In the genomic region with DNA sequence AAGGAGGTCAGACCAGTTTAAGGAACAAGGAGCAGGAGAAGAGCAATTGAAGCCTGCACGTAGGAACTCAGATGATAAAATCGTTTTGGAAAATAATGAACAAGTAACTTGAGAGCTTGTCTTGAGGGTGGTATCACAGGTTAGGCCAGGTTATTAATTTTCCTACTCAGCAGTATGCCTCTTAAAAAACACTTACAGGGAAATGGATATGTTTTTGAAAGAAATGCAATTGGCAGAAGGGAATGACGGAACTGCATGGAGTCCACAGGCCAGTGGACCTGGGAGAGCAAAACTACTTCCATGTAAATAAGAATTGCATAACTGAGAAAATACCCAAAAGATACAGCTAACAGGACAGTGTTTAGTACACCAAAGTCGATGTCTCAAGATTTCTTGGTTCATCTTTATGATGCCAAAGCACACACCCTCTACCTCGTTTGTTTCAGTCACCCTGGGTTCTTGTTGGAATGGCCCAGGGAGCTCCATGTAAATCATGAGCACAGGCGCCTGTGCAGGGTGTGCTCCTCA, we compare ENCODE assay signal across 12 cellular contexts. TPM values are rescaled to one million over a fixed set of nuclear protein-coding genes. Genes with fewer than 3 reads are reported as not detected.
A peak's percentile ranks its signal among the peaks of the same experiment; 100 is the strongest.
DNase-seq lines count a peak whose midpoint lies in the region; ATAC-seq, FAIRE-seq and TF ChIP-seq lines count a peak whose summit lies in the region.
"Had no signal": no experiment of that assay in that cellular context is flagged by ENCODE, and none has a peak within 500 bp of the region (broad histone marks: within the 10 kb centered on the region; RNA-seq: fewer than 3 reads in every experiment).

No MANE protein-coding gene starts in this region.

- TF ChIP-seq POLR2A in K562 (conservative IDR thresholded peaks at IDR 0.05) (no peak), upper lobe of left lung (IDR thresholded peaks at IDR 0.05) (no peak)

- no peaks in the 10 kb centered on the region for H3K9me3 ChIP-seq in K562 (replicated peaks; ENCODE audit: control insufficient read depth, insufficient read depth, low read depth, low read length)
- H3K9me3 ChIP-seq in lung (ENCODE audit: control insufficient read depth in 2 of 2, insufficient read depth in 1 of 2, low read length in 1 of 2): no peaks in the 10 kb centered on the region
- no peaks in the 10 kb centered on the region for H3K9me3 ChIP-seq in upper lobe of left lung

- H4K20me1 ChIP-seq in K562 (replicated peaks; ENCODE audit: control insufficient read depth, insufficient read depth, low read length): no peaks in the 10 kb centered on the region

- TF ChIP-seq EP300 in K562 (IDR thresholded peaks at IDR 0.05; ENCODE audit: low read length) (no peak), upper lobe of left lung (IDR thresholded peaks at IDR 0.05) (no peak)

- CTCF ChIA-PET in K562 (lab: Yijun Ruan, JAX; ENCODE audit: low intra/inter-chr PET ratio): no interaction called here

- 0 out of 2 replicates have a peak overlapping the region, but pooled peaks have one; percentile 18 for H2AFZ ChIP-seq in K562 (ENCODE audit: low read depth, low read length)

- peaks cover 81% of the 10 kb centered on the region for H3K4me1 Mint-ChIP-seq in activated T-cell treated with anti-CD3 and anti-CD28 coated beads, Interleukin-2, amount 50 U/mL, for 24 hours (ENCODE audit: low read depth)

- H3K27me3 Mint-ChIP-seq in activated T-cell treated with anti-CD3 and anti-CD28 coated beads, Interleukin-2, amount 50 U/mL, for 24 hours: no peaks in the 10 kb centered on the region
- H3K27me3 Mint-ChIP-seq: activated naive CD8-positive, alpha-beta T cell treated with anti-CD3 and anti-CD28 coated beads, Interleukin-2, amount 10 ng/mL, durations not matched to agents 7 days and 5 days had no signal

- H3K36me3 Mint-ChIP-seq in activated T-cell treated with anti-CD3 and anti-CD28 coated beads, Interleukin-2, amount 50 U/mL, for 24 hours (ENCODE audit: low read depth): peaks cover 22% of the 10 kb centered on the region

- H3K4me2 ChIP-seq in K562 (ENCODE audit: insufficient read depth, low read length): peak overlapping the region; percentile 61
- H3K4me2 ChIP-seq: BLaER1 had no signal

- no peaks in the 10 kb centered on the region for H3K27me3 ChIP-seq in K562 (ENCODE audit: control insufficient read depth in 2 of 2, insufficient read depth in 2 of 2, low read length in 2 of 2)
- no peaks in the 10 kb centered on the region for H3K27me3 ChIP-seq in lung (ENCODE audit: control insufficient read depth, insufficient read depth)
- H3K27me3 ChIP-seq in upper lobe of left lung: no peaks in the 10 kb centered on the region
- H3K27me3 ChIP-seq: BLaER1 had no signal

- no peak for FAIRE-seq in K562 (lab: Jason Lieb, UNC)
- FAIRE-seq: GM12892 had no signal

- TF ChIP-seq RAD21 in K562 (CRISPR knock-in tag; conservative IDR thresholded peaks at IDR 0.05 in 1 of 2, IDR thresholded peaks at IDR 0.05 in 1 of 2): no peak

- H3K36me3 ChIP-seq in K562 (ENCODE audit: control insufficient read depth, insufficient read depth, low read length) (peaks cover 11% of the 10 kb centered on the region; the same call in 2 of the 3 replicates), lung (ENCODE audit: control insufficient read depth in 2 of 2, insufficient read depth in 2 of 2, low read length in 2 of 2) (no peaks in the 10 kb centered on the region), upper lobe of left lung (no peaks in the 10 kb centered on the region)

- POLR2A ChIA-PET in K562 (lab: Yijun Ruan, JAX): interaction anchor here (0.7 to 1.7 kb wide), 3 partner anchors 31 to 111 kb away, joined by 3 to 7 read pairs (median 3); no protein-coding TSS in a partner anchor

- peak overlapping the region; percentile 91 for H3K27ac Mint-ChIP-seq in activated T-cell treated with anti-CD3 and anti-CD28 coated beads, Interleukin-2, amount 50 U/mL, for 24 hours
- H3K27ac Mint-ChIP-seq: activated naive CD8-positive, alpha-beta T cell treated with anti-CD3 and anti-CD28 coated beads, Interleukin-2, amount 10 ng/mL, durations not matched to agents 7 days and 5 days had no signal

- intact Hi-C loops in K562 (cut with micrococcal nuclease): loop anchor here (2.0 to 5.0 kb wide), 3 partner anchors 34 to 145 kb away; a partner anchor contains a TSS

- peak overlapping the region; percentile 28 for H3K4me3 Mint-ChIP-seq in activated T-cell treated with anti-CD3 and anti-CD28 coated beads, Interleukin-2, amount 50 U/mL, for 24 hours
- H3K4me3 Mint-ChIP-seq: activated naive CD8-positive, alpha-beta T cell treated with anti-CD3 and anti-CD28 coated beads, Interleukin-2, amount 10 ng/mL, durations not matched to agents 7 days and 5 days; neural crest cell had no signal

- H3K4me3 ChIP-seq in K562 (no peak overlapping the region), lung (no peak overlapping the region), upper lobe of left lung (no peak overlapping the region)
- H3K4me3 ChIP-seq: BLaER1 had no signal

- ATAC-seq in K562 (no peak), lung (ENCODE audit: insufficient read depth, low FRiP score) (no peak), upper lobe of left lung (ENCODE audit: low FRiP score in 2 of 2) (no peak), HG02981 (IDR thresholded peaks at IDR 0.05; ENCODE audit: unreplicated experiment) (no peak)

- H3K9me3 Mint-ChIP-seq in activated T-cell treated with anti-CD3 and anti-CD28 coated beads, Interleukin-2, amount 50 U/mL, for 24 hours: no peaks in the 10 kb centered on the region
- H3K9me3 Mint-ChIP-seq: activated naive CD8-positive, alpha-beta T cell treated with anti-CD3 and anti-CD28 coated beads, Interleukin-2, amount 10 ng/mL, durations not matched to agents 7 days and 5 days; neural crest cell had no signal

- no peak for DNase-seq in activated T-cell treated with anti-CD3 and anti-CD28 coated beads, Interleukin-2, amount 50 U/mL, for 24 hours
- no peak for DNase-seq in activated T-cell treated with anti-CD3 and anti-CD28 coated beads, Interleukin-2, amount 50 U/mL, for 48 hours
- DNase-seq in K562 (ENCODE audit: extremely low read depth in 1 of 4, low spot score in 3 of 4) (no peak), lung (ENCODE audit: low spot score) (no peak), upper lobe of left lung (no peak), NCI-H1436 (lab: John Stamatoyannopoulos, UW) (no peak), NCI-H1092 treated with DMSO at 0.1 percent for 48 hours (lab: John Stamatoyannopoulos, UW) (no peak)
- DNase-seq: activated naive CD8-positive, alpha-beta T cell treated with anti-CD3 and anti-CD28 coated beads, Interleukin-2, amount 10 ng/mL, durations not matched to agents 7 days and 5 days had no signal

- WGBS in K562 (ENCODE audit: insufficient coverage, low coverage, missing lambda C conversion rate): 25% methylated on average over 6 of the region's 6 CpGs
- 69 to 84% methylated on average over 6 of the region's 6 CpGs for WGBS in lung, 2 donors
- 70 to 77% methylated on average over 6 of the region's 6 CpGs for WGBS in upper lobe of left lung, 2 donors

- in situ Hi-C loops in K562 (cut with MboI): no loop called here

- peak overlapping the region; percentile 100 for H3K27ac ChIP-seq in K562 (ENCODE audit: extremely low read depth, low read depth, low read length)
- H3K27ac ChIP-seq in lung (ENCODE audit: low read depth in 1 of 2, low read length in 1 of 2): peak overlapping the region; percentile 75 to 85
- peak overlapping the region; percentile 59 to 70 (median 64) for H3K27ac ChIP-seq in upper lobe of left lung
- H3K27ac ChIP-seq: BLaER1 had no signal

- H3K79me2 ChIP-seq in K562 (ENCODE audit: control insufficient read depth, insufficient read depth, low read length): peaks cover 89% of the 10 kb centered on the region

- peaks cover 30 to 76% of the 10 kb centered on the region in 2 experiments for H3K4me1 ChIP-seq in K562 (replicated peaks in 1 of 2; ENCODE audit: control insufficient read depth in 2 of 2, insufficient read depth in 2 of 2, low read length in 2 of 2)
- H3K4me1 ChIP-seq in lung (ENCODE audit: control insufficient read depth in 2 of 2, insufficient read depth in 2 of 2, low read length in 2 of 2): peaks cover 37 to 69% of the 10 kb centered on the region in 2 donors
- peaks cover 66 to 91% (median 77%) of the 10 kb centered on the region in 4 donors for H3K4me1 ChIP-seq in upper lobe of left lung

- no TSS peak for BruUV-seq in K562 (replicated peaks; lab: Mats Ljungman, UMichigan)

- TF ChIP-seq CTCF in K562 (IDR thresholded peaks at IDR 0.05 in 2 of 3, conservative IDR thresholded peaks at IDR 0.05 in 1 of 3; ENCODE audit: insufficient read depth in 2 of 3, low read depth in 1 of 3, low read length in 3 of 3) (no peak), lung (IDR thresholded peaks at IDR 0.05; ENCODE audit: control extremely low read depth, extremely low read depth) (no peak), upper lobe of left lung (IDR thresholded peaks at IDR 0.05) (no peak)

- no peaks in the 10 kb centered on the region for H3K9me1 ChIP-seq in K562 (ENCODE audit: control insufficient read depth, insufficient read depth, low read length)

- peak overlapping the region in 1 of 2 experiments; percentile 93; a peak in 3 of 4 replicates for H3K9ac ChIP-seq in K562 (ENCODE audit: insufficient read depth in 1 of 2, low read depth in 2 of 2, low read length in 2 of 2)
- H3K9ac ChIP-seq: BLaER1 had no signal

RNA-seq across cellular contexts. Expression of a gene that starts 35.2 kb away (rescaled TPM):
- total RNA-seq in K562 (2011; cell fraction: chromatin; rRNA removed; ENCODE audit: low replicate concordance): 15.8 and 50.2 TPM in 2 replicates
- total RNA-seq in K562 (2011; cell fraction: nucleolus; rRNA removed): 6.8 and 9.1 TPM in 2 replicates
- 14.8 and 18.3 TPM in 2 replicates for total RNA-seq in K562 (2011; cell fraction: nucleoplasm; rRNA removed)
- 13.8 and 14.1 TPM in 2 replicates for total RNA-seq in K562 (2014; rRNA removed)
- total RNA-seq in K562 (2014; rRNA removed; fragmentation: Illumina TruSeq; extraction: Trizol): 22.8 and 26.7 TPM in 2 replicates
- 6.3 and 7.5 TPM in 2 replicates for total RNA-seq in K562 (2015; rRNA removed; fragmentation: Illumina TruSeq; extraction: Trizol)
- 22.0 and 24.8 TPM in 2 replicates for total RNA-seq in K562 (2021)
- polyA plus RNA-seq in K562 (2011; rRNA removed): 14.7 and 16.8 TPM in 2 replicates
- 8.7 and 16.4 TPM in 2 replicates for polyA plus RNA-seq in K562 (2011; cell fraction: cytosol; rRNA removed)
- polyA plus RNA-seq in K562 (2011; cell fraction: nucleus; rRNA removed): 14.1 and 16.0 TPM in 2 replicates
- polyA plus RNA-seq in K562 (2012): 7.2 and 20.6 TPM in 2 replicates
- polyA plus RNA-seq in K562 (2014; fragmentation: Illumina TruSeq; extraction: Trizol): 18.2 and 19.6 TPM in 2 replicates
- polyA plus RNA-seq in K562 (2014; fragmentation: Nextera tagmentation; extraction: Ambion mirVana): 10 to 100 TPM in 1 of 2 experiments, 1 to 10 TPM in 1; 7.0 to 10.5 TPM
- 9.1 and 11.7 TPM in 2 replicates for polyA plus RNA-seq in K562 (2014; rRNA removed)
- polyA minus RNA-seq in K562 (2011; rRNA and poly(A)+ RNA removed): 63.7 and 74.2 TPM in 2 replicates
- 18.5 and 23.4 TPM in 2 replicates for polyA minus RNA-seq in K562 (2011; cell fraction: cytosol; rRNA and poly(A)+ RNA removed)
- polyA minus RNA-seq in K562 (2011; cell fraction: nucleus; rRNA and poly(A)+ RNA removed): 16.4 and 39.1 TPM in 2 replicates
- 100 to 1,000 TPM in 1 of 2 donors, 10 to 100 TPM in 1; 59.3 to 108 TPM for total RNA-seq in lung
- 10 to 100 TPM; 13.3 to 19.3 TPM for polyA plus RNA-seq in lung
- 10 to 100 TPM; 40.9 to 78.4 (median 51.3) TPM for total RNA-seq in upper lobe of left lung
